8 cellular contexts compared by ENCODE assay signal in the genomic region with DNA sequence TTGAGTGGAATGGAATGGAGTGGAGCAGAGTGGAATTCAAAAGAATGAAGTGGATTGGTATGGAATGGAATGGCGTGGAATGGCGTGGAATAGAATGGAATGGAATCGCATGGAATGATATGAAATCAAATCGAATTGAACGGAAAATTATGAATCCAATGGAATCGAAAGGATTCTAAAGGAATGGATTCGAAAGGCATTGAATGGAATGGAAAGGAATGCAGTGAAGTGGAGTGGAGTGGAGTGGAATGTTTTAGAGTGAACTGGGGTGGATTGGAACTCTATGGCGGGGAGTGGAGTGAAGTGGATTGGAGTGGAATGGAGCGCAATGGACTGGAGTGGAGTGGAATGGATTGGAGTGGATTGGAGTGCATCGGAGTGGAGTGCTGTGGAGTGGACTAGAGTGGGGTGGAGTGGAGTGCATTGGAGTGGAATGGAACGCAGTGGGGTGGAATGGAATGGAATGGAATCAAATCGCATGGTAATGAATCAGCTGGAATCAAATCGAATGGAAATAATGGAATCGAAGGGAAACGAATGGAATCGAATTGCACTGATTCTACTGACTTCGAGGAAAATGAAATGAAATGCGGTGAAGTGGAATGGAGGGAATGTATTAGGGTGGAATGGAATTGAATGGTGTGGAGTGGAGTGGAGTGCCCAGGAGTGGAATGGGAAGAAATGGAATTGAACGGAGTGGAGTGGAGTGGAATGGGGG.
A peak's percentile ranks its signal among the peaks of the same experiment; 100 is the strongest.
DNase-seq lines count a peak whose midpoint lies in the region; ATAC-seq, FAIRE-seq and TF ChIP-seq lines count a peak whose summit lies in the region.
"Not testable (repeated sequence)": the region's sequence is repeated elsewhere in the genome, so short reads cannot be mapped to it uniquely, and the experiment has no call there.

No MANE protein-coding gene starts in this region.

- H4K12ac ChIP-seq in trophoblast cell (ENCODE audit: low read depth, low read length): not testable (repeated sequence)

- 37 to 38% methylated on average over 19 of the region's 19 CpGs for WGBS in GM23248 (ENCODE audit: low coverage in 1 of 2, low lambda C conversion rate in 2 of 2, missing lambda C conversion rate in 2 of 2), 2 experiments
- WGBS in trophoblast cell (ENCODE audit: extremely low coverage, insufficient coverage, insufficient read length): over 99% methylated on average over 16 of the region's 19 CpGs

- not testable (repeated sequence) for H3K4me3 Mint-ChIP-seq in activated CD8-positive, alpha-beta T cell treated with anti-CD3 and anti-CD28 coated beads, Interleukin-2, amount 10 ng/mL, durations not matched to agents 7 days and 5 days

- not testable (repeated sequence) for H3K27ac Mint-ChIP-seq in activated CD8-positive, alpha-beta T cell treated with anti-CD3 and anti-CD28 coated beads, Interleukin-2, amount 10 ng/mL, durations not matched to agents 7 days and 5 days

- not testable (repeated sequence) for H3K23ac ChIP-seq in trophoblast cell (ENCODE audit: low read length)

- H2AK5ac ChIP-seq in trophoblast cell (ENCODE audit: low read length): not testable (repeated sequence)

- not testable (repeated sequence) for H3K9ac ChIP-seq in GM23248
- peak overlapping the region; percentile 0 for H3K9ac ChIP-seq in trophoblast cell (ENCODE audit: low read length)

- H3K18ac ChIP-seq in trophoblast cell (ENCODE audit: low read length): not testable (repeated sequence)

- H2BK120ac ChIP-seq in trophoblast cell (ENCODE audit: insufficient read depth, low read length, poor library complexity): not testable (repeated sequence)

- in situ Hi-C loops in GM23248 (cut with MboI): not testable (repeated sequence)

- H3K9me2 ChIP-seq in GM23248 (ENCODE audit: insufficient read depth): not testable (repeated sequence)

- POLR2A ChIA-PET in activated CD8-positive, alpha-beta T cell treated with anti-CD3 and anti-CD28 coated beads, Interleukin-2, amount 10 ng/mL, durations not matched to agents 7 days and 5 days (lab: Charles Lee): not testable (repeated sequence)

- peaks cover 16% of the 10 kb centered on the region for H3K36me3 Mint-ChIP-seq in activated CD8-positive, alpha-beta T cell treated with anti-CD3 and anti-CD28 coated beads, Interleukin-2, amount 10 ng/mL, durations not matched to agents 7 days and 5 days (ENCODE audit: low read depth)

- not testable (repeated sequence) for H2BK12ac ChIP-seq in trophoblast cell (ENCODE audit: low read length)

- not testable (repeated sequence) for TF ChIP-seq CTCF in bronchial epithelial cell (IDR thresholded peaks at IDR 0.05; ENCODE audit: insufficient read depth, low read length, severe bottlenecking); thoracic aorta (IDR thresholded peaks at IDR 0.05)

- H3K79me1 ChIP-seq in trophoblast cell (ENCODE audit: low read length): not testable (repeated sequence)

- H4K91ac ChIP-seq in trophoblast cell (ENCODE audit: low read depth, low read length): not testable (repeated sequence)

- not testable (repeated sequence) for H3K79me2 ChIP-seq in GM23248 (ENCODE audit: insufficient read depth); trophoblast cell (ENCODE audit: control insufficient read depth, insufficient read depth, low read length, poor library complexity)

- H3K9me3 ChIP-seq in GM23248 (ENCODE audit: low read depth) (peaks cover 11% of the 10 kb centered on the region), trophoblast cell (ENCODE audit: insufficient read depth, low read depth, low read length) (peaks cover 11% of the 10 kb centered on the region), thoracic aorta (peaks cover 20% of the 10 kb centered on the region)

- H4K8ac ChIP-seq in trophoblast cell (ENCODE audit: low read depth, low read length): not testable (repeated sequence)

- H3K14ac ChIP-seq in trophoblast cell (ENCODE audit: low read length): not testable (repeated sequence)

- CTCF ChIA-PET in activated CD8-positive, alpha-beta T cell treated with anti-CD3 and anti-CD28 coated beads, Interleukin-2, amount 10 ng/mL, durations not matched to agents 7 days and 5 days (lab: Charles Lee): not testable (repeated sequence)

- not testable (repeated sequence) for H4K20me1 ChIP-seq in GM23248 (ENCODE audit: insufficient read depth)

- H3K4me3 ChIP-seq in GM23248; bronchial epithelial cell (ENCODE audit: low read depth, low read length); thoracic aorta: not testable (repeated sequence)
- H3K4me3 ChIP-seq in trophoblast cell (ENCODE audit: low read depth, low read length): peak overlapping the region; percentile 6

- not testable (repeated sequence) for H3K4me1 Mint-ChIP-seq in activated CD8-positive, alpha-beta T cell treated with anti-CD3 and anti-CD28 coated beads, Interleukin-2, amount 10 ng/mL, durations not matched to agents 7 days and 5 days (ENCODE audit: low read depth)

- not testable (repeated sequence) for H3K27me3 ChIP-seq in GM23248 (replicated peaks; ENCODE audit: insufficient read depth); bronchial epithelial cell (ENCODE audit: control insufficient read depth, insufficient read depth, low read length); trophoblast cell (ENCODE audit: insufficient read depth, low read length); thoracic aorta (replicated peaks; ENCODE audit: insufficient read depth)

- H2BK5ac ChIP-seq in trophoblast cell (ENCODE audit: low read depth, low read length, poor library complexity): not testable (repeated sequence)

- not testable (repeated sequence) for H3K4me2 ChIP-seq in GM23248 (ENCODE audit: unreplicated experiment); trophoblast cell (ENCODE audit: low read length)

- H3F3A ChIP-seq in GM23248 (ENCODE audit: insufficient read depth): not testable (repeated sequence)

- H3K27ac ChIP-seq in GM23248; trophoblast cell (ENCODE audit: low read depth, low read length); thoracic aorta: not testable (repeated sequence)

- not testable (repeated sequence) for H3K4ac ChIP-seq in trophoblast cell (ENCODE audit: low read depth, low read length)

- ATAC-seq in activated CD8-positive, alpha-beta T cell treated with anti-CD3 and anti-CD28 coated beads, Interleukin-2, amount 10 ng/mL, durations not matched to agents 7 days and 5 days: not testable (repeated sequence)
- peak; percentile 36 for ATAC-seq in Right ventricle myocardium superior (ENCODE audit: poor library complexity)
- peak; percentile 80 for ATAC-seq in thoracic aorta (ENCODE audit: insufficient number of reproducible peaks, low FRiP score, low read depth)

- DNase-seq in D341Med (ENCODE audit: low spot score) (peak; percentile 48), GM23248 (peak; percentile 2), NCI-H226 (peak; percentile 27), bronchial epithelial cell (ENCODE audit: low read depth) (peak; percentile 43), Right ventricle myocardium superior (peak; percentile 33), trophoblast cell (peak in 1 of 2 donors; percentile 1), thoracic aorta (ENCODE audit: low spot score) (peak; percentile 18)
- peak; percentile 41 for DNase-seq in activated CD8-positive, alpha-beta T cell treated with anti-CD3 and anti-CD28 coated beads, Interleukin-2, amount 10 ng/mL, durations not matched to agents 7 days and 5 days

- not testable (repeated sequence) for FAIRE-seq in bronchial epithelial cell (lab: Jason Lieb, UNC)

- peaks cover 17% of the 10 kb centered on the region for H3K9me3 Mint-ChIP-seq in activated CD8-positive, alpha-beta T cell treated with anti-CD3 and anti-CD28 coated beads, Interleukin-2, amount 10 ng/mL, durations not matched to agents 7 days and 5 days (ENCODE audit: insufficient read depth)

- H2AFZ ChIP-seq in GM23248; trophoblast cell (ENCODE audit: insufficient read depth, low read length, poor library complexity): not testable (repeated sequence)

- H3K36me3 ChIP-seq in GM23248 (ENCODE audit: low read depth); bronchial epithelial cell (ENCODE audit: control insufficient read depth, insufficient read depth, low read length); trophoblast cell (ENCODE audit: control insufficient read depth in 1 of 2, insufficient read depth in 2 of 2, low read length in 2 of 2); thoracic aorta: not testable (repeated sequence)

- intact Hi-C loops in Right ventricle myocardium superior (cut with DNase I): not testable (repeated sequence)

- H3K4me1 ChIP-seq in GM23248 (ENCODE audit: insufficient read depth); trophoblast cell (ENCODE audit: control insufficient read depth in 1 of 2, insufficient read depth in 2 of 2, low read length in 2 of 2); thoracic aorta (ENCODE audit: control insufficient read depth in 1 of 2, low read depth in 2 of 2): not testable (repeated sequence)

- H3K27me3 Mint-ChIP-seq in activated CD8-positive, alpha-beta T cell treated with anti-CD3 and anti-CD28 coated beads, Interleukin-2, amount 10 ng/mL, durations not matched to agents 7 days and 5 days (ENCODE audit: low read depth): not testable (repeated sequence)
